1 cellular context compared by ENCODE assay signal in the genomic region with DNA sequence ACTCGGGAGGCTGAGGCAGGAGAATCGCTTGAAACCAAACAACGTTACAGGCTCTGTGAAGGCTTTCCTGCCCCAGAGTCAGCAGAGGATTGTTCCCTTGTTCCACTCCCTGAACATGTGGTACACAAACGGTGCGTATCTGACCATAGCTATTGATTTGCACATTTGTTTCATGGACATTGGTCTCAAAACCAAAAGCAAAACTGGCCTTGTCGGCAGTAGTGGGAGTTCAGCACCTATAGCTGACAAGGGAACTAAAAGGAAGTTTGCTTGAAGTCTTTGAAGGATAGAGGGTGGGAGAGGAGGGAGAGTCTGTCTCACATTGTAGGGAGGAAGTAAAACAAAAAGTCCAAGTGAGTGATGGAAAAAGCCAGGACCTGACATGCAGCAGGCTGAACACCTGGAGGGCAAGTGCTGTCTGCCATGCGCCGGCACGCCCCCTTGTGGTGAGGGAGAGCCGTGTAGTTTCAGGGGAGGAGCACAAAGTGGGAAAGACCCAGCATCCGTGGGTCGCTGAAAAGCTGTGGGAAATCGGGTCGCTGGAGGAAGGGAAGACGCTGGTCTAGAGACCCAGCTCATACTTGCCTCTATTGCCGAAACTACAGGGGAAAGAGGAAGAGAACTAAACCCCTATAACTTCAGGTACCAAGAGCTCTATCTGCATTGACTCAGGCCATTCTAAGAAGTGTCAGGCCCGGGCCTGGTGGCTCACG.
TF ChIP-seq lines count a peak whose summit lies in the region.

No MANE protein-coding gene starts in this region.

TF ChIP-seq in IMR-90, 13 proteins besides CTCF, POLR2A, EP300 and RAD21 (continued from another document):
- TF ChIP-seq, protein P1, sequence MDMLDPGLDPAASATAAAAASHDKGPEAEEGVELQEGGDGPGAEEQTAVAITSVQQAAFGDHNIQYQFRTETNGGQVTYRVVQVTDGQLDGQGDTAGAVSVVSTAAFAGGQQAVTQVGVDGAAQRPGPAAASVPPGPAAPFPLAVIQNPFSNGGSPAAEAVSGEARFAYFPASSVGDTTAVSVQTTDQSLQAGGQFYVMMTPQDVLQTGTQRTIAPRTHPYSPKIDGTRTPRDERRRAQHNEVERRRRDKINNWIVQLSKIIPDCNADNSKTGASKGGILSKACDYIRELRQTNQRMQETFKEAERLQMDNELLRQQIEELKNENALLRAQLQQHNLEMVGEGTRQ (IDR thresholded peaks at IDR 0.05; ENCODE audit: low read depth, low read length) = no peak
- TF ChIP-seq MAZ (IDR thresholded peaks at IDR 0.05; ENCODE audit: borderline replicate concordance, low read depth, low read length) = no peak
